23 cellular contexts compared by ENCODE assay signal in genomic region chr16:57009641-57010170, GRCh38. TPM values are rescaled to one million over a fixed set of nuclear protein-coding genes. Genes with fewer than 3 reads are reported as not detected.
DNase-seq lines count a peak whose midpoint lies in the region; ATAC-seq and TF ChIP-seq lines count a peak whose summit lies in the region.
"Had no signal": no experiment of that assay in that cellular context is flagged by ENCODE, and none has a peak within 500 bp of the region (broad histone marks: within the 10 kb centered on the region; RNA-seq: fewer than 3 reads in every experiment).

No MANE protein-coding gene starts in this region.

- H3K36me3 Mint-ChIP-seq in activated T-cell treated with anti-CD3 and anti-CD28 coated beads, Interleukin-2, amount 50 U/mL, for 24 hours (ENCODE audit: low read depth): peaks cover 73% of the 10 kb centered on the region
- H3K36me3 Mint-ChIP-seq in T-helper 17 cell (ENCODE audit: low read depth): peaks cover 3% of the 10 kb centered on the region
- peaks cover 29% of the 10 kb centered on the region for H3K36me3 Mint-ChIP-seq in activated naive CD8-positive, alpha-beta T cell treated with anti-CD3 and anti-CD28 coated beads, Interleukin-2, amount 50 U/mL, for 24 hours (ENCODE audit: low read depth)
- peaks cover 56% of the 10 kb centered on the region for H3K36me3 Mint-ChIP-seq in stimulated activated memory B cell treated with anti-CD40 and anti-IgM and Interleukin-4, amounts not matched to agents 10 μg/mL and 1 μg/mL and 100 μg/mL, for 72 hours

- peaks cover 89% of the 10 kb centered on the region for H3K4me1 Mint-ChIP-seq in activated T-cell treated with anti-CD3 and anti-CD28 coated beads, Interleukin-2, amount 50 U/mL, for 24 hours (ENCODE audit: low read depth)
- H3K4me1 Mint-ChIP-seq in T-helper 17 cell: peaks cover 43% of the 10 kb centered on the region
- H3K4me1 Mint-ChIP-seq in activated naive CD8-positive, alpha-beta T cell treated with anti-CD3 and anti-CD28 coated beads, Interleukin-2, amount 50 U/mL, for 24 hours: peaks cover 94% of the 10 kb centered on the region
- H3K4me1 Mint-ChIP-seq in stimulated activated memory B cell treated with anti-CD40 and anti-IgM and Interleukin-4, amounts not matched to agents 10 μg/mL and 1 μg/mL and 100 μg/mL, for 72 hours: peaks cover 84% of the 10 kb centered on the region

- no peaks in the 10 kb centered on the region for H3K36me3 ChIP-seq in A673 (ENCODE audit: insufficient read depth, low read length, poor library complexity, severe bottlenecking)
- H3K36me3 ChIP-seq: right lobe of liver, WERI-Rb-1 had no signal

- H3K9me3 Mint-ChIP-seq in activated T-cell treated with anti-CD3 and anti-CD28 coated beads, Interleukin-2, amount 50 U/mL, for 24 hours: no peaks in the 10 kb centered on the region
- H3K9me3 Mint-ChIP-seq in activated naive CD8-positive, alpha-beta T cell treated with anti-CD3 and anti-CD28 coated beads, Interleukin-2, amount 50 U/mL, for 24 hours: no peaks in the 10 kb centered on the region
- no peaks in the 10 kb centered on the region for H3K9me3 Mint-ChIP-seq in stimulated activated memory B cell treated with anti-CD40 and anti-IgM and Interleukin-4, amounts not matched to agents 10 μg/mL and 1 μg/mL and 100 μg/mL, for 72 hours
- H3K9me3 Mint-ChIP-seq: H9 had no signal

- H3K4me3 ChIP-seq in A673 (ENCODE audit: low read depth, low read length, poor library complexity, severe bottlenecking): no peak overlapping the region
- H3K4me3 ChIP-seq: right lobe of liver had no signal

- CTCF ChIA-PET in A673 (lab: Charles Lee): no interaction called here

- H3K27me3 Mint-ChIP-seq in activated T-cell treated with anti-CD3 and anti-CD28 coated beads, Interleukin-2, amount 50 U/mL, for 24 hours: no peaks in the 10 kb centered on the region
- no peaks in the 10 kb centered on the region for H3K27me3 Mint-ChIP-seq in T-helper 17 cell
- H3K27me3 Mint-ChIP-seq in activated naive CD8-positive, alpha-beta T cell treated with anti-CD3 and anti-CD28 coated beads, Interleukin-2, amount 50 U/mL, for 24 hours: no peaks in the 10 kb centered on the region
- no peaks in the 10 kb centered on the region for H3K27me3 Mint-ChIP-seq in stimulated activated memory B cell treated with anti-CD40 and anti-IgM and Interleukin-4, amounts not matched to agents 10 μg/mL and 1 μg/mL and 100 μg/mL, for 72 hours

- H3K27ac ChIP-seq in A673 (ENCODE audit: low read depth, low read length, poor library complexity, severe bottlenecking): no peak overlapping the region
- H3K27ac ChIP-seq: right lobe of liver, WERI-Rb-1 had no signal

- no peaks in the 10 kb centered on the region for H3K9me3 ChIP-seq in T-helper 17 cell (ENCODE audit: control insufficient read depth, low read length, poor library complexity, severe bottlenecking)
- H3K9me3 ChIP-seq in A673 (ENCODE audit: low read depth, low read length, poor library complexity, severe bottlenecking): no peaks in the 10 kb centered on the region
- H3K9me3 ChIP-seq: Caco-2, right lobe of liver had no signal

- peak overlapping the region; percentile 90 for H3K27ac Mint-ChIP-seq in activated T-cell treated with anti-CD3 and anti-CD28 coated beads, Interleukin-2, amount 50 U/mL, for 24 hours
- H3K27ac Mint-ChIP-seq in T-helper 17 cell: peak overlapping the region; percentile 98
- peak overlapping the region; percentile 87 for H3K27ac Mint-ChIP-seq in activated naive CD8-positive, alpha-beta T cell treated with anti-CD3 and anti-CD28 coated beads, Interleukin-2, amount 50 U/mL, for 24 hours
- H3K27ac Mint-ChIP-seq in stimulated activated memory B cell treated with anti-CD40 and anti-IgM and Interleukin-4, amounts not matched to agents 10 μg/mL and 1 μg/mL and 100 μg/mL, for 72 hours: peak overlapping the region; percentile 89
- H3K27ac Mint-ChIP-seq: H9 had no signal

- peak; percentile 32 for DNase-seq in activated T-cell treated with anti-CD3 and anti-CD28 coated beads, Interleukin-2, amount 50 U/mL, for 24 hours
- no peak for DNase-seq in activated T-cell treated with anti-CD3 and anti-CD28 coated beads for 4 hours
- DNase-seq in T-helper 17 cell: no peak
- DNase-seq in activated naive CD8-positive, alpha-beta T cell treated with anti-CD3 and anti-CD28 coated beads, Interleukin-2, amount 50 U/mL, for 24 hours: no peak
- no peak for DNase-seq in A673 (ENCODE audit: low spot score)
- no peak for DNase-seq in AG08396 (ENCODE audit: low spot score)
- no peak for DNase-seq in activated CD4-positive, CD25-positive, alpha-beta regulatory T cell (lab: John Stamatoyannopoulos, UW)
- DNase-seq: ACHN; Caco-2; central memory CD4-positive, alpha-beta T cell; effector CD8-positive, alpha-beta T cell; EL; H9; KG1; left ventricle myocardium superior; NCI-H2107; NCI-H526 treated with DMSO at 0.1 percent for 48 hours; Right ventricle myocardium superior; WERI-Rb-1 had no signal

- no peaks in the 10 kb centered on the region for H3K4me1 ChIP-seq in A673 (ENCODE audit: insufficient read depth, low read length, poor library complexity, severe bottlenecking)
- H3K4me1 ChIP-seq: Caco-2, right lobe of liver had no signal

- no peak for TF ChIP-seq CTCF in A673 (conservative IDR thresholded peaks at IDR 0.05; ENCODE audit: low read depth, low read length)

- no peaks in the 10 kb centered on the region for H3K27me3 ChIP-seq in A673 (replicated peaks; ENCODE audit: insufficient read depth, low read depth, low read length, poor library complexity)
- H3K27me3 ChIP-seq: right lobe of liver had no signal

- intact Hi-C loops in A673 (cut with micrococcal nuclease; ENCODE audit: unreplicated experiment): no loop called here

- POLR2A ChIA-PET in A673 (lab: Charles Lee; ENCODE audit: low non-redundant PET): no interaction called here

- ATAC-seq in T-helper 17 cell: peak; percentile 14
- ATAC-seq in activated naive CD8-positive, alpha-beta T cell treated with anti-CD3 and anti-CD28 coated beads, Interleukin-2, amount 50 U/mL, for 24 hours: no peak
- ATAC-seq in stimulated activated memory B cell treated with anti-CD40 and anti-IgM and Interleukin-4, amounts not matched to agents 10 μg/mL and 1 μg/mL and 100 μg/mL, for 72 hours: no peak
- ATAC-seq: left ventricle myocardium superior, right lobe of liver had no signal

- BruUV-seq in A673 (replicated peaks; lab: Mats Ljungman, UMichigan): no TSS peak

- peak overlapping the region; percentile 24 for H3K4me3 Mint-ChIP-seq in activated T-cell treated with anti-CD3 and anti-CD28 coated beads, Interleukin-2, amount 50 U/mL, for 24 hours
- H3K4me3 Mint-ChIP-seq in T-helper 17 cell: peak overlapping the region; percentile 80
- no peak overlapping the region for H3K4me3 Mint-ChIP-seq in activated naive CD8-positive, alpha-beta T cell treated with anti-CD3 and anti-CD28 coated beads, Interleukin-2, amount 50 U/mL, for 24 hours
- H3K4me3 Mint-ChIP-seq in stimulated activated memory B cell treated with anti-CD40 and anti-IgM and Interleukin-4, amounts not matched to agents 10 μg/mL and 1 μg/mL and 100 μg/mL, for 72 hours: peak overlapping the region; percentile 48
- H3K4me3 Mint-ChIP-seq: H9 had no signal

RNA-seq across cellular contexts. Expression of gene NLRC5, which starts 20.3 kb away (rescaled TPM):
- total RNA-seq in T-helper 17 cell (100 to 1,000 TPM; 381 to 578 TPM), A673 (2021) (13.1 and 14.2 TPM in 2 replicates)

RNA-seq across cellular contexts. Expression of gene CETP, which starts 48.0 kb away (rescaled TPM):
- total RNA-seq in T-helper 17 cell (1 to 10 TPM in 1 of 2 donors, not detected in 1; 2.3 TPM), A673 (2021) (not detected in 2 replicates)
- total RNA-seq: Caco-2; H9; osteoblast; T-helper 1 cell treated with Interleukin-12 subunit alpha and Interleukin-12 subunit beta and Interleukin-4 antibody, amounts not matched to agents 30 ng/mL and 1 ng/mL, for 36 hours had no signal

Comparison
In these comparisons a context has a peak if more than half of its experiments do, and no peak if none do; other contexts are left out.
1. RNA of gene NLRC5, which starts 20.3 kb away (total RNA-seq): 381 to 578 TPM in T-helper 17 cell; 13.1 to 14.2 TPM in A673; every median in the first group is over 10 times any median in the second.
2. Peak in every context shown above with its lines, with median percentiles within 50 percentile points of each other: H3K27ac Mint-ChIP-seq.